8 cellular contexts compared by ENCODE assay signal in the genomic region with DNA sequence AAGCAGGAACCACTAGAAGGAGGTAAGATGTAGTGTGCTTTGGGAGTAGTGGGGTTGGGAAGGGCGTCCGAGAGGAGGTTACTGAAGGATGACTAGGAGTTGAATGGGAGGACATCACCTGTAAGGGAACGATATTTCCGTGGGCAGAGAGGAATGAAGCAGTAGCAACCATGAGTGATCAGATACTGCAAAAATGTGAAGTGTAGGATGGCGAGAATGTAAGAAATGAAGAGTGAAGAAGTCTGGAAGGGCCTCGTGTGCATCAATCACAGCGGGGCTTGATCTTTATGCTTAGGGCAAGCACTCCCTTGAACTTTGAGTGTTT. TPM values are rescaled to one million over a fixed set of nuclear protein-coding genes. Genes with fewer than 3 reads are reported as not detected.
DNase-seq lines count a peak whose midpoint lies in the region; ATAC-seq and TF ChIP-seq lines count a peak whose summit lies in the region.

No MANE protein-coding gene starts in this region.

- intact Hi-C loops in Right ventricle myocardium superior (cut with DNase I): loop anchor here (10.0 kb wide), 1 partner anchor 123 kb away; a partner anchor contains a TSS
- intact Hi-C loops in upper lobe of right lung (cut with DNase I): no loop called here

- no peaks in the 10 kb centered on the region for H3K36me3 ChIP-seq in cardiac muscle cell
- peaks cover 31% of the 10 kb centered on the region for H3K36me3 ChIP-seq in WERI-Rb-1
- peaks cover 7% of the 10 kb centered on the region for H3K36me3 ChIP-seq in upper lobe of right lung

- no peak for DNase-seq in cardiac muscle cell (ENCODE audit: low read depth in 1 of 2, low spot score in 1 of 2)
- DNase-seq in Right ventricle myocardium superior: no peak
- DNase-seq in WERI-Rb-1: no peak
- DNase-seq in upper lobe of right lung: no peak
- no peak for DNase-seq in stimulated activated CD4-positive, alpha-beta T cell treated with anti-CD3 and anti-CD28 coated beads, Interleukin-2, amount 100 ng/mL, for 24 hours
- no peak for DNase-seq in ecto neural progenitor cell (ENCODE audit: low spot score)

- no peak for ATAC-seq in Right ventricle myocardium superior (ENCODE audit: poor library complexity)
- no peak for ATAC-seq in upper lobe of right lung
- ATAC-seq in GM21576 (IDR thresholded peaks at IDR 0.05; ENCODE audit: unreplicated experiment): no peak

- H3K27me3 ChIP-seq in cardiac muscle cell: no peaks in the 10 kb centered on the region
- H3K27me3 ChIP-seq in WERI-Rb-1 (ENCODE audit: insufficient read depth, low read depth, severe bottlenecking): no peaks in the 10 kb centered on the region
- no peaks in the 10 kb centered on the region for H3K27me3 ChIP-seq in layer of hippocampus (ENCODE audit: control insufficient read depth, insufficient read depth, low read length)
- no peaks in the 10 kb centered on the region for H3K27me3 ChIP-seq in upper lobe of right lung

- H3K4me1 ChIP-seq in cardiac muscle cell (ENCODE audit: low read depth) (peaks cover 23% of the 10 kb centered on the region), upper lobe of right lung (peaks cover 5% of the 10 kb centered on the region)

- H3K27ac ChIP-seq in cardiac muscle cell: peak overlapping the region; percentile 92
- peak overlapping the region; percentile 69 for H3K27ac ChIP-seq in WERI-Rb-1
- peak overlapping the region; percentile 89 for H3K27ac ChIP-seq in layer of hippocampus (ENCODE audit: low read depth, low read length)
- peak overlapping the region; percentile 78 for H3K27ac ChIP-seq in upper lobe of right lung

- TF ChIP-seq CTCF in cardiac muscle cell (IDR thresholded peaks at IDR 0.05; ENCODE audit: low read depth, low read length) (no peak), WERI-Rb-1 (IDR thresholded peaks at IDR 0.05; ENCODE audit: low read depth, low read length) (no peak), upper lobe of right lung (IDR thresholded peaks at IDR 0.05) (no peak)

- H3K9me3 ChIP-seq in cardiac muscle cell (ENCODE audit: low read depth): no peaks in the 10 kb centered on the region
- no peaks in the 10 kb centered on the region for H3K9me3 ChIP-seq in WERI-Rb-1 (ENCODE audit: severe bottlenecking)
- no peaks in the 10 kb centered on the region for H3K9me3 ChIP-seq in upper lobe of right lung

- peak overlapping the region; percentile 62 for H3K4me3 ChIP-seq in cardiac muscle cell
- H3K4me3 ChIP-seq in WERI-Rb-1 (ENCODE audit: low read depth, low read length): peak overlapping the region; percentile 83
- H3K4me3 ChIP-seq in upper lobe of right lung: peak overlapping the region; percentile 92

RNA-seq across cellular contexts. Expression of a gene that starts 0.6 kb away (rescaled TPM):
- total RNA-seq in cardiac muscle cell: 65.8 and 170 TPM in 2 replicates
- 138 and 305 TPM in 2 replicates for polyA plus RNA-seq in cardiac muscle cell
- 6.2 TPM for total RNA-seq in Right ventricle myocardium superior
- total RNA-seq in upper lobe of right lung: 213 TPM

RNA-seq across cellular contexts. Expression of a gene that starts 50.7 kb away (rescaled TPM):
- total RNA-seq in cardiac muscle cell: 204 and 238 TPM in 2 replicates
- polyA plus RNA-seq in cardiac muscle cell: 238 and 323 TPM in 2 replicates
- total RNA-seq in Right ventricle myocardium superior: 49.7 TPM
- total RNA-seq in upper lobe of right lung: 63.6 TPM
